ENCODE assay signal across 1 cellular context in genomic region chr2:38734299-38735058, GRCh38.
TF ChIP-seq lines count a peak whose summit lies in the region.

No MANE protein-coding gene starts in this region.

TF ChIP-seq in GM23338, 12 proteins besides CTCF, POLR2A, EP300 and RAD21:
- no peak for TF ChIP-seq ZNF331 (CRISPR knock-in tag; IDR thresholded peaks at IDR 0.05; ENCODE audit: low read depth)
- TF ChIP-seq ZNF114 (CRISPR knock-in tag; IDR thresholded peaks at IDR 0.05) = no peak
- no peak for TF ChIP-seq CREB1 (CRISPR knock-in tag; IDR thresholded peaks at IDR 0.05; ENCODE audit: low read depth)
- no peak for TF ChIP-seq JUNB (IDR thresholded peaks at IDR 0.05; ENCODE audit: unreplicated experiment)
- no peak for TF ChIP-seq NANOG (IDR thresholded peaks at IDR 0.05; ENCODE audit: borderline replicate concordance)
- TF ChIP-seq, protein P1, sequence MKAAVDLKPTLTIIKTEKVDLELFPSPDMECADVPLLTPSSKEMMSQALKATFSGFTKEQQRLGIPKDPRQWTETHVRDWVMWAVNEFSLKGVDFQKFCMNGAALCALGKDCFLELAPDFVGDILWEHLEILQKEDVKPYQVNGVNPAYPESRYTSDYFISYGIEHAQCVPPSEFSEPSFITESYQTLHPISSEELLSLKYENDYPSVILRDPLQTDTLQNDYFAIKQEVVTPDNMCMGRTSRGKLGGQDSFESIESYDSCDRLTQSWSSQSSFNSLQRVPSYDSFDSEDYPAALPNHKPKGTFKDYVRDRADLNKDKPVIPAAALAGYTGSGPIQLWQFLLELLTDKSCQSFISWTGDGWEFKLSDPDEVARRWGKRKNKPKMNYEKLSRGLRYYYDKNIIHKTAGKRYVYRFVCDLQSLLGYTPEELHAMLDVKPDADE (IDR thresholded peaks at IDR 0.05) = no peak
- TF ChIP-seq, protein P2, sequence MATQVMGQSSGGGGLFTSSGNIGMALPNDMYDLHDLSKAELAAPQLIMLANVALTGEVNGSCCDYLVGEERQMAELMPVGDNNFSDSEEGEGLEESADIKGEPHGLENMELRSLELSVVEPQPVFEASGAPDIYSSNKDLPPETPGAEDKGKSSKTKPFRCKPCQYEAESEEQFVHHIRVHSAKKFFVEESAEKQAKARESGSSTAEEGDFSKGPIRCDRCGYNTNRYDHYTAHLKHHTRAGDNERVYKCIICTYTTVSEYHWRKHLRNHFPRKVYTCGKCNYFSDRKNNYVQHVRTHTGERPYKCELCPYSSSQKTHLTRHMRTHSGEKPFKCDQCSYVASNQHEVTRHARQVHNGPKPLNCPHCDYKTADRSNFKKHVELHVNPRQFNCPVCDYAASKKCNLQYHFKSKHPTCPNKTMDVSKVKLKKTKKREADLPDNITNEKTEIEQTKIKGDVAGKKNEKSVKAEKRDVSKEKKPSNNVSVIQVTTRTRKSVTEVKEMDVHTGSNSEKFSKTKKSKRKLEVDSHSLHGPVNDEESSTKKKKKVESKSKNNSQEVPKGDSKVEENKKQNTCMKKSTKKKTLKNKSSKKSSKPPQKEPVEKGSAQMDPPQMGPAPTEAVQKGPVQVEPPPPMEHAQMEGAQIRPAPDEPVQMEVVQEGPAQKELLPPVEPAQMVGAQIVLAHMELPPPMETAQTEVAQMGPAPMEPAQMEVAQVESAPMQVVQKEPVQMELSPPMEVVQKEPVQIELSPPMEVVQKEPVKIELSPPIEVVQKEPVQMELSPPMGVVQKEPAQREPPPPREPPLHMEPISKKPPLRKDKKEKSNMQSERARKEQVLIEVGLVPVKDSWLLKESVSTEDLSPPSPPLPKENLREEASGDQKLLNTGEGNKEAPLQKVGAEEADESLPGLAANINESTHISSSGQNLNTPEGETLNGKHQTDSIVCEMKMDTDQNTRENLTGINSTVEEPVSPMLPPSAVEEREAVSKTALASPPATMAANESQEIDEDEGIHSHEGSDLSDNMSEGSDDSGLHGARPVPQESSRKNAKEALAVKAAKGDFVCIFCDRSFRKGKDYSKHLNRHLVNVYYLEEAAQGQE (IDR thresholded peaks at IDR 0.05; ENCODE audit: unreplicated experiment) = no peak
- no peak for TF ChIP-seq EZH2 (IDR thresholded peaks at IDR 0.05; ENCODE audit: low read depth, unreplicated experiment)
- TF ChIP-seq EZH2phosphoT487 (IDR thresholded peaks at IDR 0.05; ENCODE audit: unreplicated experiment) = no peak
- no peak for TF ChIP-seq STAT1 (IDR thresholded peaks at IDR 0.05; ENCODE audit: unreplicated experiment)
- TF ChIP-seq POLR2AphosphoS5 (IDR thresholded peaks at IDR 0.05; ENCODE audit: low read depth) = no peak
